In the genomic region with DNA sequence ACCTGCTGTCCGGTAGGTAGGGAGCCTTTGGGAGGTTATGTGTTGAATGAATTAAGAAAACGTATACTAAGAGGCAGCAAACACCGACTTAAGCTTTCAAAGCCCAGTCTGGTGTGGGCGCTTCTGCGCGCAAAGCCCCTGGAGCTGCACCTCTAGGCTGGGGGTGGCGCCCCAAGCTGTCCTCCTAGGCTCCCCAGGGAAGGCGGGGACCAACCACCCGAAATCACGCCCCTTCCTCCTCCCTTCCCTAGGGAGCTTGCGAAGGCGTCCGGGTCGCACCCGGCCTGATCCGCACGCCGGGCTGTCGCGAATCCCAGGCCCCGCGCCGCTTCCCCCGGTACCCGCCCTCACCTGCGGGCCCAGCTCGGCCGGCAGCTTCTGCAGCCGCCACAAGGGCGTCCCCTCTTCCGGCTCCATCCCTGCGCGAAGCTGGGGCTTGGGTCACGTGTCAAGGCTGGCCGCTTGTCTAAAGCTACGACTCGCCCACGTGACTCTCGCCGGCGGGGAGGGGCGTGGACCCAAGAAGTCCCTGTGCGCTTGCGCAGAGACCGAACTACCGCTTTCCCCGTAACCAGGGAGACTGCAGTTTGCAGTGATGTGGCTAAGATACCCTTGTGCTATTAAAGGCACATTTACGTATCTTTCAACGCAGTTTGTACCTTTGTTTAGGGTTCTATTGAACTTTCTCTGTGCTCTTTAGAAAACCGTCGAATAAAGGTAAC, we compare ENCODE assay signal across 1 cellular context.
TF ChIP-seq lines count a peak whose summit lies in the region.

COMMD8 (minus strand) TSS at position 468 of the 722 bp plus-strand sequence; CDS start at position 417, 51 bp downstream.

TF ChIP-seq in HepG2, 621 proteins besides CTCF, POLR2A, EP300 and RAD21 (continued from another document and continues in another):
- no peak for TF ChIP-seq ATF4 (CRISPR knock-in tag; IDR thresholded peaks at IDR 0.05)
- no peak for TF ChIP-seq ZSCAN21 (CRISPR knock-in tag; IDR thresholded peaks at IDR 0.05; ENCODE audit: borderline replicate concordance)
- TF ChIP-seq, protein P1, sequence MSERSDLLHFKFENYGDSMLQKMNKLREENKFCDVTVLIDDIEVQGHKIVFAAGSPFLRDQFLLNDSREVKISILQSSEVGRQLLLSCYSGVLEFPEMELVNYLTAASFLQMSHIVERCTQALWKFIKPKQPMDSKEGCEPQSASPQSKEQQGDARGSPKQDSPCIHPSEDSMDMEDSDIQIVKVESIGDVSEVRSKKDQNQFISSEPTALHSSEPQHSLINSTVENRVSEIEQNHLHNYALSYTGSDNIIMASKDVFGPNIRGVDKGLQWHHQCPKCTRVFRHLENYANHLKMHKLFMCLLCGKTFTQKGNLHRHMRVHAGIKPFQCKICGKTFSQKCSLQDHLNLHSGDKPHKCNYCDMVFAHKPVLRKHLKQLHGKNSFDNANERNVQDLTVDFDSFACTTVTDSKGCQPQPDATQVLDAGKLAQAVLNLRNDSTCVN (CRISPR knock-in tag; IDR thresholded peaks at IDR 0.05; ENCODE audit: borderline replicate concordance): peak; percentile 64
- no peak for TF ChIP-seq AGO2 (optimal IDR thresholded peaks at IDR 0.05; ENCODE audit: low read depth, low read length)
- no peak for TF ChIP-seq CCAR2 (optimal IDR thresholded peaks at IDR 0.05; ENCODE audit: low read depth, low read length)
- TF ChIP-seq ZNF672 (CRISPR knock-in tag; IDR thresholded peaks at IDR 0.05): no peak
- TF ChIP-seq SRY (CRISPR knock-in tag; IDR thresholded peaks at IDR 0.05): peak; percentile 62; the same call in 1 of the 2 replicates
- peak; percentile 71 for TF ChIP-seq ARID5B (CRISPR knock-in tag; IDR thresholded peaks at IDR 0.05)
- 0 out of 2 replicates have a peak, but pooled peaks have one; percentile 13 for TF ChIP-seq KLF11 (CRISPR knock-in tag; IDR thresholded peaks at IDR 0.05)
- no peak for TF ChIP-seq MEIS2 (CRISPR knock-in tag; IDR thresholded peaks at IDR 0.05)
- TF ChIP-seq NBN (conservative IDR thresholded peaks at IDR 0.05): no peak
- no peak for TF ChIP-seq ZNF24 (IDR thresholded peaks at IDR 0.05)
- TF ChIP-seq GATAD1 (CRISPR knock-in tag; IDR thresholded peaks at IDR 0.05): peak; percentile 63
- TF ChIP-seq TERF1 (CRISPR knock-in tag; IDR thresholded peaks at IDR 0.05): no peak
- TF ChIP-seq ZFP1 (CRISPR knock-in tag; IDR thresholded peaks at IDR 0.05): 0 out of 2 replicates have a peak, but pooled peaks have one; percentile 59
- TF ChIP-seq POLR2AphosphoS5 (IDR thresholded peaks at IDR 0.05; ENCODE audit: low read depth, low read length): peak; percentile 79
- TF ChIP-seq, protein P2, sequence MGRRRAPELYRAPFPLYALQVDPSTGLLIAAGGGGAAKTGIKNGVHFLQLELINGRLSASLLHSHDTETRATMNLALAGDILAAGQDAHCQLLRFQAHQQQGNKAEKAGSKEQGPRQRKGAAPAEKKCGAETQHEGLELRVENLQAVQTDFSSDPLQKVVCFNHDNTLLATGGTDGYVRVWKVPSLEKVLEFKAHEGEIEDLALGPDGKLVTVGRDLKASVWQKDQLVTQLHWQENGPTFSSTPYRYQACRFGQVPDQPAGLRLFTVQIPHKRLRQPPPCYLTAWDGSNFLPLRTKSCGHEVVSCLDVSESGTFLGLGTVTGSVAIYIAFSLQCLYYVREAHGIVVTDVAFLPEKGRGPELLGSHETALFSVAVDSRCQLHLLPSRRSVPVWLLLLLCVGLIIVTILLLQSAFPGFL (CRISPR knock-in tag; IDR thresholded peaks at IDR 0.05): no peak
- peak; percentile 17; the same call in 1 of the 2 replicates for TF ChIP-seq CREB1 (IDR thresholded peaks at IDR 0.05)
- TF ChIP-seq CREB1 (CRISPR knock-in tag; IDR thresholded peaks at IDR 0.05): no peak
- TF ChIP-seq, protein P3, sequence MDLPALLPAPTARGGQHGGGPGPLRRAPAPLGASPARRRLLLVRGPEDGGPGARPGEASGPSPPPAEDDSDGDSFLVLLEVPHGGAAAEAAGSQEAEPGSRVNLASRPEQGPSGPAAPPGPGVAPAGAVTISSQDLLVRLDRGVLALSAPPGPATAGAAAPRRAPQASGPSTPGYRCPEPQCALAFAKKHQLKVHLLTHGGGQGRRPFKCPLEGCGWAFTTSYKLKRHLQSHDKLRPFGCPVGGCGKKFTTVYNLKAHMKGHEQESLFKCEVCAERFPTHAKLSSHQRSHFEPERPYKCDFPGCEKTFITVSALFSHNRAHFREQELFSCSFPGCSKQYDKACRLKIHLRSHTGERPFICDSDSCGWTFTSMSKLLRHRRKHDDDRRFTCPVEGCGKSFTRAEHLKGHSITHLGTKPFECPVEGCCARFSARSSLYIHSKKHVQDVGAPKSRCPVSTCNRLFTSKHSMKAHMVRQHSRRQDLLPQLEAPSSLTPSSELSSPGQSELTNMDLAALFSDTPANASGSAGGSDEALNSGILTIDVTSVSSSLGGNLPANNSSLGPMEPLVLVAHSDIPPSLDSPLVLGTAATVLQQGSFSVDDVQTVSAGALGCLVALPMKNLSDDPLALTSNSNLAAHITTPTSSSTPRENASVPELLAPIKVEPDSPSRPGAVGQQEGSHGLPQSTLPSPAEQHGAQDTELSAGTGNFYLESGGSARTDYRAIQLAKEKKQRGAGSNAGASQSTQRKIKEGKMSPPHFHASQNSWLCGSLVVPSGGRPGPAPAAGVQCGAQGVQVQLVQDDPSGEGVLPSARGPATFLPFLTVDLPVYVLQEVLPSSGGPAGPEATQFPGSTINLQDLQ (CRISPR knock-in tag; IDR thresholded peaks at IDR 0.05): no peak; the same call in 1 of the 2 replicates
- TF ChIP-seq PAWR (CRISPR knock-in tag; IDR thresholded peaks at IDR 0.05; ENCODE audit: borderline replicate concordance): no peak
- no peak for TF ChIP-seq ZNF570 (CRISPR knock-in tag; IDR thresholded peaks at IDR 0.05; ENCODE audit: borderline replicate concordance)
- no peak for TF ChIP-seq HOXA7 (CRISPR knock-in tag; IDR thresholded peaks at IDR 0.05)
- TF ChIP-seq ZSCAN20 (CRISPR knock-in tag; IDR thresholded peaks at IDR 0.05; ENCODE audit: borderline replicate concordance): no peak
- no peak for TF ChIP-seq SRSF4 (IDR thresholded peaks at IDR 0.05; ENCODE audit: low read depth, low read length, poor library complexity, severe bottlenecking)
- TF ChIP-seq ARID4A (CRISPR knock-in tag; IDR thresholded peaks at IDR 0.05; ENCODE audit: borderline replicate concordance): peak; percentile 90; the same call in 1 of the 2 replicates
- 0 out of 2 replicates have a peak, but pooled peaks have one; percentile 37 for TF ChIP-seq ZNF335 (CRISPR knock-in tag; IDR thresholded peaks at IDR 0.05)
- TF ChIP-seq ZNF180 (CRISPR knock-in tag; IDR thresholded peaks at IDR 0.05; ENCODE audit: borderline replicate concordance, low read depth): no peak
- TF ChIP-seq SOX13 (IDR thresholded peaks at IDR 0.05): no peak
- 0 out of 4 replicates have a peak, but pooled peaks of 1 of the 2 experiments have one; percentile 15 for TF ChIP-seq SOX13 (CRISPR knock-in tag; conservative IDR thresholded peaks at IDR 0.05 in 1 of 2, IDR thresholded peaks at IDR 0.05 in 1 of 2)
- no peak for TF ChIP-seq ZBTB8A (CRISPR knock-in tag; IDR thresholded peaks at IDR 0.05; ENCODE audit: borderline replicate concordance, low read depth)
- TF ChIP-seq ZFAT (CRISPR knock-in tag; conservative IDR thresholded peaks at IDR 0.05): no peak
- TF ChIP-seq ZNF891 (CRISPR knock-in tag; IDR thresholded peaks at IDR 0.05): peak; percentile 77; the same call in 1 of the 2 replicates
- peak; percentile 89 for TF ChIP-seq BHLHE40 (IDR thresholded peaks at IDR 0.05; ENCODE audit: low read length)
- TF ChIP-seq U2AF1 (optimal IDR thresholded peaks at IDR 0.05; ENCODE audit: low read depth, low read length): no peak
- TF ChIP-seq GPN1 (CRISPR knock-in tag; IDR thresholded peaks at IDR 0.05; ENCODE audit: borderline replicate concordance): no peak
- peak; percentile 65 for TF ChIP-seq NFYB (CRISPR knock-in tag; IDR thresholded peaks at IDR 0.05)
- peak; percentile 82 for TF ChIP-seq ZNF350 (CRISPR knock-in tag; IDR thresholded peaks at IDR 0.05; ENCODE audit: borderline replicate concordance, low read depth)
- TF ChIP-seq ARNTL (CRISPR knock-in tag; IDR thresholded peaks at IDR 0.05): peak; percentile 98
- TF ChIP-seq TBP (CRISPR knock-in tag; IDR thresholded peaks at IDR 0.05): no peak
- peak; percentile 42; the same call in 1 of the 2 replicates for TF ChIP-seq ZBTB38 (CRISPR knock-in tag; IDR thresholded peaks at IDR 0.05)
- TF ChIP-seq TCF12 (IDR thresholded peaks at IDR 0.05): no peak
- TF ChIP-seq TCF12 (CRISPR knock-in tag; IDR thresholded peaks at IDR 0.05): no peak
- no peak for TF ChIP-seq ZNF3 (CRISPR knock-in tag; IDR thresholded peaks at IDR 0.05)
- TF ChIP-seq SMC3 (IDR thresholded peaks at IDR 0.05; ENCODE audit: low read length): no peak
- TF ChIP-seq, protein P4, sequence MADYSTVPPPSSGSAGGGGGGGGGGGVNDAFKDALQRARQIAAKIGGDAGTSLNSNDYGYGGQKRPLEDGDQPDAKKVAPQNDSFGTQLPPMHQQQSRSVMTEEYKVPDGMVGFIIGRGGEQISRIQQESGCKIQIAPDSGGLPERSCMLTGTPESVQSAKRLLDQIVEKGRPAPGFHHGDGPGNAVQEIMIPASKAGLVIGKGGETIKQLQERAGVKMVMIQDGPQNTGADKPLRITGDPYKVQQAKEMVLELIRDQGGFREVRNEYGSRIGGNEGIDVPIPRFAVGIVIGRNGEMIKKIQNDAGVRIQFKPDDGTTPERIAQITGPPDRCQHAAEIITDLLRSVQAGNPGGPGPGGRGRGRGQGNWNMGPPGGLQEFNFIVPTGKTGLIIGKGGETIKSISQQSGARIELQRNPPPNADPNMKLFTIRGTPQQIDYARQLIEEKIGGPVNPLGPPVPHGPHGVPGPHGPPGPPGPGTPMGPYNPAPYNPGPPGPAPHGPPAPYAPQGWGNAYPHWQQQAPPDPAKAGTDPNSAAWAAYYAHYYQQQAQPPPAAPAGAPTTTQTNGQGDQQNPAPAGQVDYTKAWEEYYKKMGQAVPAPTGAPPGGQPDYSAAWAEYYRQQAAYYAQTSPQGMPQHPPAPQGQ (CRISPR knock-in tag; IDR thresholded peaks at IDR 0.05; ENCODE audit: borderline replicate concordance): no peak
